In the genomic region with DNA sequence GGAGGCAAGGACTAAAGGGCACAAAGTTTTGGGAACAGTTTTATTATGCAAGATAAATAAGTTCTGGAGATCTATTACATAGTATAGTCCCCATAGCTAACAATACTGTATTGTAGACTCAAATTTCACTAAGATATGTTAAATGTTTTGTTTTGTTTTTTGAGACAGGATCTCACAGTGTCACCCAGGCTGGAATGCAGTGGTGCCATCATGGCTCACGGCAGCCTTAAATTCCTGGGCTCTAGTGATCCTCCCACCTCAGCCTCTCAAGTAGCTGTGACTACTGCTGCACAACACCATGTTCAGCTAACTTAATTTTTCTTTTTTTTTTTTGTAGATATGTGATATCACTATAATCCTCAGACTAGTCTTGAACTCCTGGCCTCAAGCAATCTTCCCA, we compare ENCODE assay signal across 28 cellular contexts.
"Had no signal": no experiment of that assay in that cellular context is flagged by ENCODE, and none has a peak within 500 bp of the region (broad histone marks: within the 10 kb centered on the region; RNA-seq: fewer than 3 reads in every experiment).

No MANE protein-coding gene starts in this region.

- H3K4me1 ChIP-seq: colonic mucosa, esophagus muscularis mucosa, esophagus squamous epithelium, foreskin keratinocyte, gastrocnemius medialis, gastroesophageal sphincter, heart right ventricle had no signal

- DNase-seq: colonic mucosa; cortex of kidney; dermis blood vessel endothelial cell; dorsolateral prefrontal cortex; effector CD4-positive, alpha-beta T cell; effector CD8-positive, alpha-beta T cell; effector memory CD4-positive, alpha-beta T cell; effector memory CD8-positive, alpha-beta T cell; endodermal cell; erythroblast; esophagus squamous epithelium; foreskin fibroblast; foreskin keratinocyte; foreskin melanocyte; gastrocnemius medialis; glutamatergic neuron; head of caudate nucleus; heart left ventricle; heart right ventricle had no signal

- H3K27me3 ChIP-seq: colonic mucosa, dorsolateral prefrontal cortex, esophagus muscularis mucosa, esophagus squamous epithelium, foreskin keratinocyte, gastrocnemius medialis, heart left ventricle had no signal

- H3K27ac ChIP-seq: colonic mucosa, coronary artery, epithelial cell of prostate, esophagus muscularis mucosa, esophagus squamous epithelium, foreskin keratinocyte, gastrocnemius medialis, gastroesophageal sphincter, heart left ventricle, heart right ventricle had no signal

- H3K9me3 ChIP-seq: colonic mucosa, esophagus muscularis mucosa, esophagus squamous epithelium, gastrocnemius medialis, gastroesophageal sphincter, heart left ventricle, heart right ventricle had no signal

- H3K4me3 ChIP-seq: colonic mucosa, coronary artery, dorsolateral prefrontal cortex, esophagus muscularis mucosa, esophagus squamous epithelium, gastrocnemius medialis, gastroesophageal sphincter, heart left ventricle, heart right ventricle had no signal

- H3K36me3 ChIP-seq: colonic mucosa, esophagus muscularis mucosa, esophagus squamous epithelium, gastrocnemius medialis, gastroesophageal sphincter, heart left ventricle, heart right ventricle had no signal

- FAIRE-seq: colon, endometrium, endothelial cell of umbilical vein, frontal cortex had no signal

- ATAC-seq: effector memory CD8-positive, alpha-beta T cell; esophagus mucosa; foreskin keratinocyte; gastrocnemius medialis; gastroesophageal sphincter; heart left ventricle; heart right ventricle had no signal
